Comparison of ENCODE assay signal across 29 cellular contexts in genomic region chrX:29295987-29296680, GRCh38.
A peak's percentile ranks its signal among the peaks of the same experiment; 100 is the strongest.
DNase-seq lines count a peak whose midpoint lies in the region; ATAC-seq, FAIRE-seq and TF ChIP-seq lines count a peak whose summit lies in the region.
"Had no signal": no experiment of that assay in that cellular context is flagged by ENCODE, and none has a peak within 500 bp of the region (broad histone marks: within the 10 kb centered on the region; RNA-seq: fewer than 3 reads in every experiment).

No MANE protein-coding gene starts in this region.

- no peaks in the 10 kb centered on the region for H3K79me2 ChIP-seq in SK-N-SH (ENCODE audit: insufficient read depth)
- H3K79me2 ChIP-seq in astrocyte (ENCODE audit: insufficient read depth, low read length), result no peaks in the 10 kb centered on the region

- DNase-seq in SK-N-SH (no peak), astrocyte (ENCODE audit: low read depth) (peak; percentile 49), fibroblast of mammary gland (ENCODE audit: low read depth) (peak; percentile 59), superior temporal gyrus (ENCODE audit: extremely low spot score) (peak; percentile 14), H7 (no peak), nephron progenitor cell (no peak)
- DNase-seq: activated CD4-positive, alpha-beta T cell treated with anti-CD3 and anti-CD28 coated beads for 4 hours; activated CD8-positive, alpha-beta memory T cell treated with anti-CD3 and anti-CD28 coated beads for 24 hours; activated gamma-delta T cell; activated naive CD8-positive, alpha-beta T cell treated with anti-CD3 and anti-CD28 coated beads, Interleukin-2, amount 10 ng/mL, durations not matched to agents 7 days and 5 days; activated T-cell treated with anti-CD3 and anti-CD28 coated beads, Interleukin-2, amount 50 U/mL, for 24 hours; BE2C; body of pancreas; DMS153; effector CD8-positive, alpha-beta T cell; H9; islet precursor cell; left ventricle myocardium inferior; naive B cell; NCI-H1436; nucleus accumbens; OCI-M1; stimulated activated naive CD4-positive, alpha-beta T cell had no signal

- H3K9ac ChIP-seq in SK-N-SH, result no peak overlapping the region
- no peak overlapping the region for H3K9ac ChIP-seq in astrocyte (ENCODE audit: low read length)
- H3K9ac ChIP-seq: KMS-11 had no signal

- H3K4me1 ChIP-seq in SK-N-SH (ENCODE audit: control insufficient read depth in 1 of 2, insufficient read depth in 2 of 2, low read depth in 1 of 2, low read length in 1 of 2) (no peaks in the 10 kb centered on the region), astrocyte (ENCODE audit: insufficient read depth, low read length) (no peaks in the 10 kb centered on the region)
- H3K4me1 ChIP-seq: BE2C, body of pancreas, left ventricle myocardium inferior had no signal

- H3K27ac Mint-ChIP-seq in astrocyte (ENCODE audit: unreplicated experiment) (no peak overlapping the region), nephron progenitor cell (no peak overlapping the region)
- H3K27ac Mint-ChIP-seq: activated naive CD8-positive, alpha-beta T cell treated with anti-CD3 and anti-CD28 coated beads, Interleukin-2, amount 10 ng/mL, durations not matched to agents 7 days and 5 days; activated T-cell treated with anti-CD3 and anti-CD28 coated beads, Interleukin-2, amount 50 U/mL, for 24 hours; naive B cell had no signal

- H3K4me3 ChIP-seq in SK-N-SH (ENCODE audit: low read depth in 2 of 2, low read length in 1 of 2) (no peak overlapping the region), astrocyte (ENCODE audit: insufficient read depth, low read depth, low read length) (no peak overlapping the region), fibroblast of mammary gland (ENCODE audit: control insufficient read depth, low read depth, low read length) (no peak overlapping the region), H7 (ENCODE audit: insufficient read depth, low read depth, low read length) (no peak overlapping the region)
- H3K4me3 ChIP-seq: body of pancreas, left ventricle myocardium inferior had no signal

- no peaks in the 10 kb centered on the region for H3K27me3 Mint-ChIP-seq in astrocyte (ENCODE audit: low read depth, unreplicated experiment)
- H3K27me3 Mint-ChIP-seq in nephron progenitor cell (ENCODE audit: low read depth, poor library complexity), result no peaks in the 10 kb centered on the region
- H3K27me3 Mint-ChIP-seq: activated naive CD8-positive, alpha-beta T cell treated with anti-CD3 and anti-CD28 coated beads, Interleukin-2, amount 10 ng/mL, durations not matched to agents 7 days and 5 days; naive B cell had no signal

- H3K9me2 ChIP-seq in SK-N-SH, result no peaks in the 10 kb centered on the region

- TF ChIP-seq RAD21 in SK-N-SH (IDR thresholded peaks at IDR 0.05; ENCODE audit: low read length), result no peak

- WGBS in SK-N-SH (ENCODE audit: low lambda C conversion rate), result 25% methylated on average over 1 of the region's 1 CpG

- H3K4me3 Mint-ChIP-seq in astrocyte (ENCODE audit: unreplicated experiment), result no peak overlapping the region
- H3K4me3 Mint-ChIP-seq in nephron progenitor cell, result no peak overlapping the region
- H3K4me3 Mint-ChIP-seq: activated naive CD8-positive, alpha-beta T cell treated with anti-CD3 and anti-CD28 coated beads, Interleukin-2, amount 10 ng/mL, durations not matched to agents 7 days and 5 days; activated T-cell treated with anti-CD3 and anti-CD28 coated beads, Interleukin-2, amount 50 U/mL, for 24 hours; H9; naive B cell had no signal

- H3F3A ChIP-seq in SK-N-SH (replicated peaks; ENCODE audit: insufficient read depth), result no peaks in the 10 kb centered on the region

- H3K9me3 Mint-ChIP-seq in astrocyte (ENCODE audit: unreplicated experiment) (no peaks in the 10 kb centered on the region), nephron progenitor cell (no peaks in the 10 kb centered on the region)
- H3K9me3 Mint-ChIP-seq: activated naive CD8-positive, alpha-beta T cell treated with anti-CD3 and anti-CD28 coated beads, Interleukin-2, amount 10 ng/mL, durations not matched to agents 7 days and 5 days; activated T-cell treated with anti-CD3 and anti-CD28 coated beads, Interleukin-2, amount 50 U/mL, for 24 hours had no signal

- POLR2A ChIA-PET in SK-N-SH (lab: Yijun Ruan, JAX), result no interaction called here

- no peaks in the 10 kb centered on the region for H3K4me1 Mint-ChIP-seq in astrocyte (ENCODE audit: low read depth, unreplicated experiment)
- H3K4me1 Mint-ChIP-seq in nephron progenitor cell, result peaks cover 13% of the 10 kb centered on the region
- H3K4me1 Mint-ChIP-seq: activated naive CD8-positive, alpha-beta T cell treated with anti-CD3 and anti-CD28 coated beads, Interleukin-2, amount 10 ng/mL, durations not matched to agents 7 days and 5 days; naive B cell had no signal

- H3K27ac ChIP-seq in SK-N-SH (ENCODE audit: low read depth in 2 of 2, low read length in 1 of 2), result no peak overlapping the region
- peak overlapping the region; percentile 12 for H3K27ac ChIP-seq in astrocyte (ENCODE audit: low read depth, low read length)
- H3K27ac ChIP-seq: 22Rv1, body of pancreas, KMS-11, left ventricle myocardium inferior had no signal

- H3K4me2 ChIP-seq in SK-N-SH (no peak overlapping the region), astrocyte (ENCODE audit: low read length) (no peak overlapping the region)
- H3K4me2 ChIP-seq: KMS-11 had no signal

- no peaks in the 10 kb centered on the region for H3K9me3 ChIP-seq in SK-N-SH
- H3K9me3 ChIP-seq in astrocyte (ENCODE audit: insufficient read depth, low read depth, low read length), result no peaks in the 10 kb centered on the region
- H3K9me3 ChIP-seq: BE2C, body of pancreas, left ventricle myocardium inferior had no signal

- H3K36me3 Mint-ChIP-seq in astrocyte (ENCODE audit: low read depth, unreplicated experiment) (no peaks in the 10 kb centered on the region), nephron progenitor cell (ENCODE audit: low read depth) (no peaks in the 10 kb centered on the region)
- H3K36me3 Mint-ChIP-seq: activated naive CD8-positive, alpha-beta T cell treated with anti-CD3 and anti-CD28 coated beads, Interleukin-2, amount 10 ng/mL, durations not matched to agents 7 days and 5 days; naive B cell had no signal

- H3K27me3 ChIP-seq in SK-N-SH (ENCODE audit: insufficient read depth) (no peaks in the 10 kb centered on the region), astrocyte (ENCODE audit: insufficient read depth, low read length) (no peaks in the 10 kb centered on the region), H7 (ENCODE audit: control insufficient read depth, insufficient read depth, low read length) (no peaks in the 10 kb centered on the region)
- H3K27me3 ChIP-seq: BE2C, body of pancreas had no signal

- ATAC-seq in SK-N-SH treated with all-trans-retinoic acid at 6 μM for 48 hours (peak; percentile 22; the same call in 1 of the 3 replicates), HG03045 (IDR thresholded peaks at IDR 0.05; ENCODE audit: unreplicated experiment) (no peak)
- ATAC-seq: body of pancreas, Right ventricle myocardium inferior had no signal

- H4K20me1 ChIP-seq in SK-N-SH (ENCODE audit: insufficient read depth), result no peaks in the 10 kb centered on the region
- no peaks in the 10 kb centered on the region for H4K20me1 ChIP-seq in astrocyte (ENCODE audit: insufficient read depth, low read length)

- peak; percentile 65 for FAIRE-seq in astrocyte (lab: Jason Lieb, UNC)
- FAIRE-seq: colon had no signal

- no peak overlapping the region for H2AFZ ChIP-seq in SK-N-SH (ENCODE audit: low read depth)
- no peak overlapping the region for H2AFZ ChIP-seq in astrocyte (ENCODE audit: low read depth, low read length)

- TF ChIP-seq CTCF in SK-N-SH (IDR thresholded peaks at IDR 0.05) (no peak), astrocyte (IDR thresholded peaks at IDR 0.05; ENCODE audit: insufficient read depth, low read depth, low read length) (no peak), fibroblast of mammary gland (conservative IDR thresholded peaks at IDR 0.05; ENCODE audit: control insufficient read depth, insufficient read depth, low read depth, low read length) (no peak), nephron progenitor cell (IDR thresholded peaks at IDR 0.05) (no peak)

- no peaks in the 10 kb centered on the region for H3K36me3 ChIP-seq in SK-N-SH (replicated peaks in 1 of 2; ENCODE audit: control insufficient read depth in 1 of 2, insufficient read depth in 2 of 2, low read length in 1 of 2)
- H3K36me3 ChIP-seq in astrocyte (ENCODE audit: insufficient read depth, low read length), result no peaks in the 10 kb centered on the region
- no peaks in the 10 kb centered on the region for H3K36me3 ChIP-seq in H7 (replicated peaks; ENCODE audit: control insufficient read depth, insufficient read depth, low read length)
- H3K36me3 ChIP-seq: BE2C, left ventricle myocardium inferior had no signal

- no peak for TF ChIP-seq EP300 in SK-N-SH (IDR thresholded peaks at IDR 0.05; ENCODE audit: borderline replicate concordance in 1 of 2, low read depth in 1 of 2, low read length in 1 of 2)

- CTCF ChIA-PET in SK-N-SH (lab: Yijun Ruan, JAX), result no interaction called here

TF ChIP-seq in SK-N-SH treated with all-trans-retinoic acid at 6 μM for 48 hours, 23 proteins besides CTCF, POLR2A, EP300 and RAD21 (continues in another document):
- no peak for TF ChIP-seq TCF4 (CRISPR knock-in tag; IDR thresholded peaks at IDR 0.05; ENCODE audit: borderline replicate concordance)
- no peak for TF ChIP-seq CREB5 (CRISPR knock-in tag; IDR thresholded peaks at IDR 0.05; ENCODE audit: low read depth)
- TF ChIP-seq SNAI2 (CRISPR knock-in tag; IDR thresholded peaks at IDR 0.05), result no peak

TF ChIP-seq in SK-N-SH, 30 proteins besides CTCF, POLR2A, EP300 and RAD21:
- no peak for TF ChIP-seq MXI1 (IDR thresholded peaks at IDR 0.05; ENCODE audit: low read depth, low read length)
- no peak for TF ChIP-seq JUND (IDR thresholded peaks at IDR 0.05)
- TF ChIP-seq IRF3 (IDR thresholded peaks at IDR 0.05; ENCODE audit: low read depth, low read length), result no peak
- TF ChIP-seq YY1 (IDR thresholded peaks at IDR 0.05; ENCODE audit: low read depth), result no peak
- no peak for TF ChIP-seq NFIC (IDR thresholded peaks at IDR 0.05; ENCODE audit: borderline replicate concordance)
- TF ChIP-seq RXRA (IDR thresholded peaks at IDR 0.05; ENCODE audit: borderline replicate concordance, low read depth), result no peak
- no peak for TF ChIP-seq FOXM1 (IDR thresholded peaks at IDR 0.05; ENCODE audit: low read depth)
- no peak for TF ChIP-seq ELF1 (IDR thresholded peaks at IDR 0.05)

Comparison
In these comparisons a context has a peak if more than half of its experiments do, and no peak if none do; other contexts are left out.
1. DNase-seq: peak in astrocyte (single experiment), fibroblast of mammary gland (single experiment) and superior temporal gyrus (single experiment); none in SK-N-SH (single experiment), H7 (single experiment) and nephron progenitor cell (single experiment).